In the genomic region with DNA sequence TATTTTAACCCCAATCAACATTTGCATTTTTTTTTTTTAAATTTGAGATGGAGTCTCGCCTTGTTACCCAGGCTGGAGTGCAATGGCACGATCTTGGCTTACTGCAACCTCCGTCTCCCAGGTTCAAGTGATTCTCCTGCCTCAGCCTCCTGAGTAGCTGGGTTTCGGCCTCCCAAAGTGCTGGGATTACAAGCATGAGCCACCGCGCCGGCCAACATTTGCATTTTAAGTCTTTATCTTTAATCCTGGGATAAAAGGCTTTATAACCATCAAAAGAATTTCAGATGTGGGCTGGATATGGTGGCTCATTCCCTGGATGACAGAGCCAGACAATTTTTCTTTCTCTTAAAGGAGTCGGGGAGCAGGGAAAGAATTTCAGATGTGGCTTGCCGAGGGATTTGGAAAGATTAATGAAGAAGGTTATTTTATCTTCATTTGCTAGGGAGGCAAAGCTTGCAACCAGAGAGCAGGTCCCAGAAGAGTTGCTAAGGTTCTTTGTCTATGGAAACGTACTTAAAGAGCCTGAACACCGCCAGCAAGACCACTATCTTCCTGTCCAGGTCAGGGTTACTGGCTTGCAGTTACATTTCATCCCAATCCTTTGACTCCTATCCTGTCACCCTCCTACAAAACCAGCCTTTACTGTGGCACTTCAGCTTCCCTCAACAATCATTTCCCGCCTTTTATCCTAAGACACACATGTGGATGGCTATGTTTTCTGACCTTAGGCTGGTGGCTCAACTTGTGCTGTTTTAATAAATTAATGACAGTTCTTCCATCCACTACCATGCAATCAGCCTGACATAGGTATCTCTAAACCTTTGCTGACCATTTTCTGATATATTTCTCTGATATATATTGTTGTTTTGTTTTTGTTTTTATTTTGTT, we compare ENCODE assay signal across 19 cellular contexts.
"Had no signal": no experiment of that assay in that cellular context is flagged by ENCODE, and none has a peak within 500 bp of the region (broad histone marks: within the 10 kb centered on the region; RNA-seq: fewer than 3 reads in every experiment).

No MANE protein-coding gene starts in this region.

- H3K9me3 Mint-ChIP-seq: activated naive CD4-positive, alpha-beta T cell treated with anti-CD3 and anti-CD28 coated beads, Interleukin-2, amount 50 U/mL, for 24 hours; dendritic cell treated with granulocyte-macrophage colony-stimulating factor and Interleukin-4, amounts not matched to agents 40 ng/mL and 50 ng/mL, for 4 days; nephron progenitor cell; stimulated activated naive CD8-positive, alpha-beta T cell treated with anti-CD3 and anti-CD28 coated beads, Interleukin-15, Interleukin-2, amounts not matched to agents 100 ng/mL and 50 ng/mL, for 24 hours had no signal

- DNase-seq: activated CD4-positive, alpha-beta T cell treated with anti-CD3 and anti-CD28 coated beads, Interleukin-2, amount 50 U/mL, for 4 hours; activated gamma-delta T cell; effector CD8-positive, alpha-beta T cell; left colon; midbrain; nephron progenitor cell; stimulated activated CD4-positive, alpha-beta T cell treated with anti-CD3 and anti-CD28 coated beads, Interleukin-15, amount 100 ng/mL, for 24 hours; stimulated activated CD4-positive, alpha-beta T cell treated with anti-CD3 and anti-CD28 coated beads, Interleukin-2, amount 100 ng/mL, for 48 hours; T-helper 2 cell had no signal

- H3K36me3 Mint-ChIP-seq: activated naive CD4-positive, alpha-beta T cell treated with anti-CD3 and anti-CD28 coated beads, Interleukin-2, amount 50 U/mL, for 24 hours had no signal

- H3K27me3 ChIP-seq: right atrium auricular region, tibial nerve, vagina had no signal

- H3K27ac Mint-ChIP-seq: activated naive CD4-positive, alpha-beta T cell treated with anti-CD3 and anti-CD28 coated beads, Interleukin-2, amount 50 U/mL, for 24 hours; dendritic cell treated with granulocyte-macrophage colony-stimulating factor and Interleukin-4, amounts not matched to agents 40 ng/mL and 50 ng/mL, for 4 days; nephron progenitor cell; stimulated activated naive CD8-positive, alpha-beta T cell treated with anti-CD3 and anti-CD28 coated beads, Interleukin-15, Interleukin-2, amounts not matched to agents 100 ng/mL and 50 ng/mL, for 24 hours had no signal

- H3K27me3 Mint-ChIP-seq: activated naive CD4-positive, alpha-beta T cell treated with anti-CD3 and anti-CD28 coated beads, Interleukin-2, amount 50 U/mL, for 24 hours; dendritic cell treated with granulocyte-macrophage colony-stimulating factor and Interleukin-4, amounts not matched to agents 40 ng/mL and 50 ng/mL, for 4 days; stimulated activated naive CD8-positive, alpha-beta T cell treated with anti-CD3 and anti-CD28 coated beads, Interleukin-15, Interleukin-2, amounts not matched to agents 100 ng/mL and 50 ng/mL, for 24 hours had no signal

- ATAC-seq: esophagus mucosa, left colon had no signal

- H3K9me3 ChIP-seq: right atrium auricular region, tibial nerve, vagina had no signal

- H3K4me3 Mint-ChIP-seq: activated naive CD4-positive, alpha-beta T cell treated with anti-CD3 and anti-CD28 coated beads, Interleukin-2, amount 50 U/mL, for 24 hours; dendritic cell treated with granulocyte-macrophage colony-stimulating factor and Interleukin-4, amounts not matched to agents 40 ng/mL and 50 ng/mL, for 4 days; nephron progenitor cell; stimulated activated naive CD8-positive, alpha-beta T cell treated with anti-CD3 and anti-CD28 coated beads, Interleukin-15, Interleukin-2, amounts not matched to agents 100 ng/mL and 50 ng/mL, for 24 hours had no signal

- H3K4me3 ChIP-seq: lung, right atrium auricular region, skin epidermis, tibial nerve, vagina had no signal

- H3K27ac ChIP-seq: right atrium auricular region, skin epidermis, tibial nerve, vagina, VCaP had no signal

- H3K36me3 ChIP-seq: right atrium auricular region, tibial nerve, vagina had no signal
